ENCODE assay signal across 10 cellular contexts in genomic region chr7:5695709-5696345, GRCh38.
A peak's percentile ranks its signal among the peaks of the same experiment; 100 is the strongest.
DNase-seq lines count a peak whose midpoint lies in the region; ATAC-seq and TF ChIP-seq lines count a peak whose summit lies in the region.
"Had no signal": no experiment of that assay in that cellular context is flagged by ENCODE, and none has a peak within 500 bp of the region (broad histone marks: within the 10 kb centered on the region; RNA-seq: fewer than 3 reads in every experiment).

No MANE protein-coding gene starts in this region.

- peak overlapping the region in 1 of 2 donors; percentile 6 for H3K4me3 ChIP-seq in foreskin fibroblast (ENCODE audit: low read depth in 1 of 2, low read length in 2 of 2)

- POLR2A ChIA-PET in T-cell (lab: Charles Lee): no interaction called here

- H3K9me3 Mint-ChIP-seq in T-cell: no peaks in the 10 kb centered on the region

- peaks cover 4% of the 10 kb centered on the region for H3K36me3 Mint-ChIP-seq in T-cell

- peak; percentile 69 for DNase-seq in GF-D8 (lab: John Stamatoyannopoulos, UW)
- DNase-seq in T-cell: no peak
- peak; percentile 73 to 87 for DNase-seq in foreskin fibroblast
- peak; percentile 15 for DNase-seq in renal cortical epithelial cell (ENCODE audit: low read depth)
- DNase-seq in UCSD-AML1 (lab: John Stamatoyannopoulos, UW; ENCODE audit: unreplicated experiment): no peak
- DNase-seq in activated CD8-positive, alpha-beta memory T cell treated with anti-CD3 and anti-CD28 coated beads for 24 hours: no peak
- DNase-seq: cortex of kidney, NCI-H446 treated with DMSO at 0.1 percent for 48 hours had no signal

- peaks cover 99 to 100% (median 100%) of the 10 kb centered on the region in 3 donors for H3K4me1 Mint-ChIP-seq in T-cell

- CTCF ChIA-PET in T-cell (lab: Charles Lee): no interaction called here

- TF ChIP-seq CTCF in foreskin fibroblast (IDR thresholded peaks at IDR 0.05; ENCODE audit: low read depth, low read length): no peak

- peak overlapping the region; percentile 95 for H3K27ac Mint-ChIP-seq in T-cell

- H3K4me3 Mint-ChIP-seq in T-cell: peak overlapping the region; percentile 83 to 87 (median 85)

- H3K27me3 Mint-ChIP-seq in T-cell: no peaks in the 10 kb centered on the region

- ATAC-seq in T-cell (replicated peaks in 1 of 4) (no peak), GM18907 (IDR thresholded peaks at IDR 0.05; ENCODE audit: unreplicated experiment) (no peak), GM21390 (IDR thresholded peaks at IDR 0.05; ENCODE audit: unreplicated experiment) (no peak)

Comparison
In these comparisons a context has a peak if more than half of its experiments do, and no peak if none do; other contexts are left out.
1. DNase-seq: peak in GF-D8 (single experiment), foreskin fibroblast (2 of 2) and renal cortical epithelial cell (single experiment); none in T-cell (0 of 34), UCSD-AML1 (single experiment) and activated CD8-positive, alpha-beta memory T cell treated with anti-CD3 and anti-CD28 coated beads for 24 hours (single experiment).